In the genomic region with DNA sequence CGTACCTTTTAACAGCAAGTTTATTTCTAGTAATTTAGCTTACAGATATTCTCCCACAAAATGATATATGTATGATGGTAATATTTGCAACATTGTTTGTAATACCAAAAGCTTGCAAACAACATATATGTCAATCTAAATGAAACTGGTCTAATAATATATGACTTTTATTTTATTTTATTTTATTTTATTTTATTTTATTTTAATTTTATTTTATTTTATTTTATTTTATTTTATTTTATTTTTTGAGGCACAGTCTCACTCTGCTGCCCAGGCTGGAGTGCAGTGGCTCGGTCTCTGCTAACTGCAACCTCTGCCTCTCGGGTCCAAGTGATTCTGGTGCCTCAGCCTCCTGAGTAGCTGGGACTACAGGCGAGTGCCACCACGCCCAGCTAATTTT, we compare ENCODE assay signal across 2 cellular contexts.
DNase-seq lines count a peak whose midpoint lies in the region; ATAC-seq, FAIRE-seq and TF ChIP-seq lines count a peak whose summit lies in the region.
"Not testable (repeated sequence)": the region's sequence is repeated elsewhere in the genome, so short reads cannot be mapped to it uniquely, and the experiment has no call there.

No MANE protein-coding gene starts in this region.

- H3K4me1 Mint-ChIP-seq in WTC11 = not testable (repeated sequence)

- H3K4me3 Mint-ChIP-seq in WTC11 = not testable (repeated sequence)

- FAIRE-seq in RCC 7860 (lab: Jason Lieb, UNC) = not testable (repeated sequence)

- not testable (repeated sequence) for H3K36me3 Mint-ChIP-seq in WTC11

- DNase-seq in RCC 7860 (ENCODE audit: low spot score) = peak; percentile 2
- DNase-seq in WTC11 (ENCODE audit: low spot score) = not testable (repeated sequence)

- POLR2A ChIA-PET in WTC11 (lab: Charles Lee) = not testable (repeated sequence)

- H3K27ac Mint-ChIP-seq in WTC11 = not testable (repeated sequence)

- H3K9me3 Mint-ChIP-seq in WTC11 = not testable (repeated sequence)

- not testable (repeated sequence) for H3K27me3 Mint-ChIP-seq in WTC11 (ENCODE audit: low read depth)

- not testable (repeated sequence) for TF ChIP-seq CTCF in WTC11 (IDR thresholded peaks at IDR 0.05)

- CTCF ChIA-PET in WTC11 (lab: Charles Lee) = interaction anchor here (1.8 kb wide), 1 partner anchor 159 kb away, joined by 5 read pairs; no protein-coding TSS in a partner anchor

- not testable (repeated sequence) for ATAC-seq in WTC11

TF ChIP-seq in WTC11, 78 proteins besides CTCF, POLR2A, EP300 and RAD21:
- peak; percentile 93; the same call in 1 of the 2 replicates for TF ChIP-seq HMGA2 (CRISPR knock-in tag; IDR thresholded peaks at IDR 0.05)
